In the genomic region with DNA sequence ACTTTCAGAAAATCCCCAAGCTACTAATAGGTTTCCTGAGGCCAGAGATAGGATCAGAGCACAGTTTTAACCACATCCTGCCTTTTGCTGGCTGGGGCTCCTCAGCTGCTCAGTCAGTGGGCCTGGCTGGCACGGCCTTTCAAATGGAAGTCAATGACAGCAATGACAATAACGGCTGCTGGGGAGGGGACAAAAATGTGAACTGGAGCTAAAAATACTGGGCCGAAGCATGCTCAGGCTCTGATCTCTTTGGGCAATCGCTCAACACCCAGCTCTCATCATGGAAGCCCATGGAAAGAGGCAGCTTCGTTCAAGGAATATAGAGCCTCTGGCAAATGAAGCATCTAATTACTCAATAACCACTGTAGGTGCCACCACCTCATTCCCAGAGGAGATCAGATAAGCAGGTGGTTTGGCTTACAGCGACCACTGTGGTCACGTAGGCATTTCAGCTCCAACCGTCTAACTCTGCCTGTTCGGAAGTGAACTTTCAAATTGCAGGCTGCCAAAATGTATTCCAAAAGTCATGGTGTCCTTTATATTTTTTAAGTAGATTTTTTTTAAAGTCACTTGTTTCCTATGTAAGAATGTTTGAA, we compare ENCODE assay signal across 9 cellular contexts. TPM values are rescaled to one million over a fixed set of nuclear protein-coding genes. Genes with fewer than 3 reads are reported as not detected.
DNase-seq lines count a peak whose midpoint lies in the region; ATAC-seq, FAIRE-seq and TF ChIP-seq lines count a peak whose summit lies in the region.
"Had no signal": no experiment of that assay in that cellular context is flagged by ENCODE, and none has a peak within 500 bp of the region (broad histone marks: within the 10 kb centered on the region; RNA-seq: fewer than 3 reads in every experiment).

No MANE protein-coding gene starts in this region.

- peaks cover 22 to 28% of the 10 kb centered on the region in 2 experiments for H3K4me1 Mint-ChIP-seq in H9

- H3K36me3 ChIP-seq in brain microvascular endothelial cell (replicated peaks) = no peaks in the 10 kb centered on the region

- peaks cover 14% of the 10 kb centered on the region for H3K27me3 ChIP-seq in brain microvascular endothelial cell (replicated peaks)
- peaks cover 15% of the 10 kb centered on the region for H3K27me3 ChIP-seq in H9 (ENCODE audit: insufficient read depth, low read length)

- H2AK5ac ChIP-seq in H9 (ENCODE audit: insufficient read length, low read length) = no peak overlapping the region

- no peak overlapping the region for H3K9ac ChIP-seq in H9 (ENCODE audit: extremely low read depth, insufficient read length, low read length)

- no peak overlapping the region for H3K23ac ChIP-seq in H9 (ENCODE audit: insufficient read length, low read depth, low read length)

- in situ Hi-C loops in brain microvascular endothelial cell (cut with HindIII; ENCODE audit: low pct_ligation_motif_present, low sequenced_read_pairs) = no loop called here

- no peak overlapping the region for H3K4ac ChIP-seq in H9 (ENCODE audit: low read depth, low read length)

- no peak overlapping the region for H4K5ac ChIP-seq in H9 (ENCODE audit: insufficient read length, low read depth, low read length)

- H2BK15ac ChIP-seq in H9 (ENCODE audit: low read depth, low read length) = no peak overlapping the region

- H4K20me1 ChIP-seq in H9 (ENCODE audit: control insufficient read depth, insufficient read depth, insufficient read length) = no peaks in the 10 kb centered on the region

- peaks cover 51% of the 10 kb centered on the region for H3K27me3 Mint-ChIP-seq in H9 (ENCODE audit: low read depth)

- no peak overlapping the region for H4K91ac ChIP-seq in H9 (ENCODE audit: insufficient read length, low read depth, low read length)

- H3K14ac ChIP-seq in H9 (ENCODE audit: insufficient read depth, low read length) = no peak overlapping the region

- H3K56ac ChIP-seq in H9 (ENCODE audit: insufficient read length, low read depth, low read length) = no peak overlapping the region

- H3K4me1 ChIP-seq in H9 (ENCODE audit: insufficient read depth, low read length) = peaks cover 3% of the 10 kb centered on the region; the same call in 1 of the 2 replicates

- no peak overlapping the region for H2BK12ac ChIP-seq in H9 (ENCODE audit: insufficient read length, low read depth, low read length)

- H4K8ac ChIP-seq in H9 (replicated peaks; ENCODE audit: insufficient read length, low read depth, low read length) = no peak overlapping the region

- no peak overlapping the region for H3K18ac ChIP-seq in H9 (ENCODE audit: insufficient read length, low read depth, low read length)

- no peak overlapping the region for H3T11ph ChIP-seq in H9 (ENCODE audit: low read length)

- H3K4me3 ChIP-seq in brain microvascular endothelial cell (ENCODE audit: low read depth, low read length) = no peak overlapping the region

- no peaks in the 10 kb centered on the region for H3K9me3 ChIP-seq in H9 (ENCODE audit: control insufficient read depth, low read depth, low read length)

- no peak for TF ChIP-seq CTCF in brain microvascular endothelial cell (IDR thresholded peaks at IDR 0.05; ENCODE audit: low read depth, low read length, missing control alignments)
- TF ChIP-seq CTCF in H9 (conservative IDR thresholded peaks at IDR 0.05) = no peak

- FAIRE-seq in RCC 7860 (lab: Jason Lieb, UNC) = peak; percentile 90

- no peak overlapping the region for H2AFZ ChIP-seq in H9 (ENCODE audit: low read length)

- ATAC-seq in HG03039 (IDR thresholded peaks at IDR 0.05; ENCODE audit: unreplicated experiment) = peak; percentile 74

- H3K36me3 Mint-ChIP-seq in H9 (ENCODE audit: insufficient read depth in 1 of 3, low read depth in 3 of 3) = no peaks in the 10 kb centered on the region; a peak in 1 of 7 replicates

- no peak overlapping the region for H2BK120ac ChIP-seq in H9 (ENCODE audit: low read depth, low read length, poor library complexity, severe bottlenecking)

- no peaks in the 10 kb centered on the region for H3K23me2 ChIP-seq in H9 (ENCODE audit: insufficient read length, low read depth, low read length, poor library complexity, severe bottlenecking)

- H3K79me2 ChIP-seq in H9 (ENCODE audit: insufficient read depth, low read length) = no peaks in the 10 kb centered on the region

- H3K27ac ChIP-seq in brain microvascular endothelial cell = no peak overlapping the region
- no peak overlapping the region for H3K27ac ChIP-seq in H9 (ENCODE audit: insufficient read length, low read depth, low read length)

- H3K4me2 ChIP-seq in H9 (ENCODE audit: insufficient read depth, insufficient read length, low read length) = no peak overlapping the region

- no peak overlapping the region for H3K27ac Mint-ChIP-seq in H9

- no peak overlapping the region for H2BK20ac ChIP-seq in H9 (ENCODE audit: low read depth, low read length, poor library complexity, severe bottlenecking)

- DNase-seq in stimulated activated CD4-positive, alpha-beta T cell treated with anti-CD3 and anti-CD28 coated beads, Interleukin-15, amount 100 ng/mL, for 24 hours = peak; percentile 43
- DNase-seq in stimulated activated CD4-positive, alpha-beta T cell treated with anti-CD3 and anti-CD28 coated beads, Interleukin-1b, Interleukin-23, amount 100 ng/mL, for 48 hours = no peak
- DNase-seq in RCC 7860 (ENCODE audit: low spot score) (peak; percentile 87), islet precursor cell (peak; percentile 89), putamen (ENCODE audit: low spot score) (no peak), brain microvascular endothelial cell (no peak), H9 (no peak)

- no peak overlapping the region for H2BK5ac ChIP-seq in H9 (ENCODE audit: insufficient read length, low read length)

- H3K79me1 ChIP-seq in H9 (ENCODE audit: insufficient read depth, low read depth, low read length, poor library complexity, severe bottlenecking) = no peaks in the 10 kb centered on the region

- no peak overlapping the region for H3K4me3 Mint-ChIP-seq in H9

- no CpG with 5 or more reads among the region's 9 CpGs for WGBS in H9 (ENCODE audit: extremely low coverage, insufficient read length, low lambda C conversion rate)

- no peaks in the 10 kb centered on the region for H3K9me3 Mint-ChIP-seq in H9

RNA-seq across cellular contexts. Expression of a gene that starts 14.3 kb away (rescaled TPM):
- 0.15 and 0.20 TPM in 2 replicates for total RNA-seq in H9 (2021)
- total RNA-seq: lung microvascular endothelial cell had no signal

Comparison
In these comparisons a context has a peak if more than half of its experiments do, and no peak if none do; other contexts are left out.
1. DNase-seq: peak in stimulated activated CD4-positive, alpha-beta T cell treated with anti-CD3 and anti-CD28 coated beads, Interleukin-15, amount 100 ng/mL, for 24 hours (single experiment), RCC 7860 (single experiment) and islet precursor cell (single experiment); none in stimulated activated CD4-positive, alpha-beta T cell treated with anti-CD3 and anti-CD28 coated beads, Interleukin-1b, Interleukin-23, amount 100 ng/mL, for 48 hours (single experiment), putamen (single experiment), brain microvascular endothelial cell (single experiment) and H9 (single experiment).